ENCODE assay signal across 9 cellular contexts in the genomic region with DNA sequence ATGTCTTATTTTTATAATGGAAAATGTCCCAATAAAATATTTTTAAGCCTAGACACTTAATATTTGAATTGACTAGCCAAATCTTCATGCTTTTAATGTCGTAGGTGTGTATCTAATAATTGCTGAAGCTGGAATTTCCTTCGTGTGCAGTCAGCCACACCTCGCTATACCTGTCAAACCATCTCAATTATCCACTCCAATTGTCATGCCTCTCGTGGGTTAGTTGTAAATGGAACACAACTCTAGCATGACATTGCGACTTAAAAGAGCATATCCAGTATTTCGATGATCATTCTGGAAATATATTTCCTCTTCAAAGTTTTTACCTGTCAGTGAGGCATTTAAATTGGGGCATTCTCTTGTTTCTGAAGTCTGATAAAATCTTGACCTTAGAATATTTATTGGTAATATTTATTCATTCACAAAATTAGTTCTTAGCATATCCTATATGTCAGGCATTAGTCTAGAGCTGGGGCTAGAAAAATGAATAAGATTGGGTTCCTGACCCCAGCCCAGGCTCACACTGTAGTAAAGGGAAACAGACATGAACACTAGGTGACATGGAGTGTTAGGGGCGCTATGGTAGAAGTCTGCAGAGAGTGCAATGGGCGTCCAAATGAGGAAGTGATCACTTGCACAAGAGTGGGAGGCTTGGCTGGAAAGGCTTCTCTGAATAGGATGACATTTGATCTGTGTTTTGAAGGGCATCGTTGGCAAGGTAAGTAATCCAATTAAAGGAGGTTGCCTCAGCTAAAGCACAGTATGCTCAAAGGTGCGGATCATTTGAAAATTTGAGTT.
DNase-seq lines count a peak whose midpoint lies in the region; ATAC-seq lines count a peak whose summit lies in the region.
"Had no signal": no experiment of that assay in that cellular context is flagged by ENCODE, and none has a peak within 500 bp of the region (broad histone marks: within the 10 kb centered on the region; RNA-seq: fewer than 3 reads in every experiment).

No MANE protein-coding gene starts in this region.

- DNase-seq in DMS53 (lab: John Stamatoyannopoulos, UW) (peak; percentile 7), DMS53 treated with DMSO at 0.1 percent for 48 hours (lab: John Stamatoyannopoulos, UW; ENCODE audit: unreplicated experiment) (no peak), NCI-H748 (lab: John Stamatoyannopoulos, UW; ENCODE audit: unreplicated experiment) (peak; percentile 53), putamen (ENCODE audit: low spot score) (peak; percentile 60), NK-92 (lab: John Stamatoyannopoulos, UW; ENCODE audit: unreplicated experiment) (no peak), NCI-H526 treated with DMSO at 0.1 percent for 48 hours (lab: John Stamatoyannopoulos, UW) (no peak)
- DNase-seq: activated effector memory CD4-positive, alpha-beta T cell treated with anti-CD3 and anti-CD28 coated beads, Interleukin-2, amount 50 U/mL, for 16 hours had no signal

- ATAC-seq in HG03060 (IDR thresholded peaks at IDR 0.05; ENCODE audit: low read depth, unreplicated experiment), result peak; percentile 66
- no peak for ATAC-seq in HG02623 (IDR thresholded peaks at IDR 0.05; ENCODE audit: unreplicated experiment)

Comparison
In these comparisons a context has a peak if more than half of its experiments do, and no peak if none do; other contexts are left out.
1. DNase-seq: peak in DMS53 (single experiment), NCI-H748 (single experiment) and putamen (single experiment); none in DMS53 treated with DMSO at 0.1 percent for 48 hours (single experiment), NK-92 (single experiment) and NCI-H526 treated with DMSO at 0.1 percent for 48 hours (single experiment).